28 cellular contexts compared by ENCODE assay signal in genomic region chr2:66317268-66317899, GRCh38.
"Had no signal": no experiment of that assay in that cellular context is flagged by ENCODE, and none has a peak within 500 bp of the region (broad histone marks: within the 10 kb centered on the region; RNA-seq: fewer than 3 reads in every experiment).

No MANE protein-coding gene starts in this region.

- H3K27me3 Mint-ChIP-seq: activated CD4-positive, alpha-beta memory T cell treated with anti-CD3 and anti-CD28 coated beads for 36 hours; activated CD4-positive, alpha-beta T cell treated with anti-CD3 and anti-CD28 coated beads, Interleukin-2, amount 10 ng/mL, durations not matched to agents 24 days and 14 days; activated naive CD8-positive, alpha-beta T cell treated with anti-CD3 and anti-CD28 coated beads for 36 hours; stimulated activated naive B cell treated with anti-CD40 and anti-IgM and Interleukin-4, amounts not matched to agents 10 μg/mL and 1 μg/mL and 100 μg/mL, for 72 hours had no signal

- H3K4me3 ChIP-seq: adrenal gland, body of pancreas, gastrocnemius medialis, hepatocyte, suprapubic skin, tibial artery had no signal

- ATAC-seq: body of pancreas; gastrocnemius medialis; naive thymus-derived CD4-positive, alpha-beta T cell; stimulated activated naive B cell treated with anti-CD40 and anti-IgM and Interleukin-4, amounts not matched to agents 10 μg/mL and 1 μg/mL and 100 μg/mL, for 72 hours had no signal

- H3K4me2 ChIP-seq: hepatocyte had no signal

- H3K4me1 ChIP-seq: adrenal gland, body of pancreas, gastrocnemius medialis, suprapubic skin, tibial artery had no signal

- H3K27ac Mint-ChIP-seq: activated CD4-positive, alpha-beta memory T cell treated with anti-CD3 and anti-CD28 coated beads for 36 hours; activated CD4-positive, alpha-beta T cell treated with anti-CD3 and anti-CD28 coated beads, Interleukin-2, amount 10 ng/mL, durations not matched to agents 24 days and 14 days; activated naive CD4-positive, alpha-beta T cell treated with anti-CD3 and anti-CD28 coated beads for 36 hours; activated naive CD8-positive, alpha-beta T cell treated with anti-CD3 and anti-CD28 coated beads for 36 hours; activated T-helper 1 cell treated with anti-CD3 and anti-CD28 coated beads, Interleukin-12 subunit alpha, Interleukin-12 subunit beta, Interleukin-2, Interleukin-4 antibody, amounts not matched to agents 30 ng/mL and 10 ng/mL and 1 ng/mL, durations not matched to agents 14 hours and 24 hours and 36 hours; naive thymus-derived CD4-positive, alpha-beta T cell; stimulated activated naive B cell treated with anti-CD40 and anti-IgM and Interleukin-4, amounts not matched to agents 10 μg/mL and 1 μg/mL and 100 μg/mL, for 72 hours had no signal

- H3K4me3 Mint-ChIP-seq: activated CD4-positive, alpha-beta memory T cell treated with anti-CD3 and anti-CD28 coated beads for 36 hours; activated CD4-positive, alpha-beta T cell treated with anti-CD3 and anti-CD28 coated beads, Interleukin-2, amount 10 ng/mL, durations not matched to agents 24 days and 14 days; activated naive CD4-positive, alpha-beta T cell treated with anti-CD3 and anti-CD28 coated beads for 36 hours; activated naive CD8-positive, alpha-beta T cell treated with anti-CD3 and anti-CD28 coated beads for 36 hours; activated T-helper 1 cell treated with anti-CD3 and anti-CD28 coated beads, Interleukin-12 subunit alpha, Interleukin-12 subunit beta, Interleukin-2, Interleukin-4 antibody, amounts not matched to agents 30 ng/mL and 10 ng/mL and 1 ng/mL, durations not matched to agents 14 hours and 24 hours and 36 hours; naive thymus-derived CD4-positive, alpha-beta T cell; stimulated activated naive B cell treated with anti-CD40 and anti-IgM and Interleukin-4, amounts not matched to agents 10 μg/mL and 1 μg/mL and 100 μg/mL, for 72 hours had no signal

- H3K27me3 ChIP-seq: adrenal gland, body of pancreas, hepatocyte, neutrophil, suprapubic skin, tibial artery had no signal

- H3K27ac ChIP-seq: adrenal gland, body of pancreas, gastrocnemius medialis, hepatocyte, neutrophil, suprapubic skin, tibial artery, WERI-Rb-1 had no signal

- H3K36me3 ChIP-seq: adrenal gland, gastrocnemius medialis, neutrophil, suprapubic skin, tibial artery, WERI-Rb-1 had no signal

- H3K36me3 Mint-ChIP-seq: activated CD4-positive, alpha-beta memory T cell treated with anti-CD3 and anti-CD28 coated beads for 36 hours; activated naive CD8-positive, alpha-beta T cell treated with anti-CD3 and anti-CD28 coated beads for 36 hours; naive thymus-derived CD4-positive, alpha-beta T cell; stimulated activated naive B cell treated with anti-CD40 and anti-IgM and Interleukin-4, amounts not matched to agents 10 μg/mL and 1 μg/mL and 100 μg/mL, for 72 hours had no signal

- H3K9me3 Mint-ChIP-seq: activated T-helper 1 cell treated with anti-CD3 and anti-CD28 coated beads, Interleukin-12 subunit alpha, Interleukin-12 subunit beta, Interleukin-2, Interleukin-4 antibody, amounts not matched to agents 30 ng/mL and 10 ng/mL and 1 ng/mL, durations not matched to agents 14 hours and 24 hours and 36 hours had no signal

- H3K4me1 Mint-ChIP-seq: activated CD4-positive, alpha-beta T cell treated with anti-CD3 and anti-CD28 coated beads, Interleukin-2, amount 10 ng/mL, durations not matched to agents 24 days and 14 days; activated naive CD8-positive, alpha-beta T cell treated with anti-CD3 and anti-CD28 coated beads for 36 hours; naive thymus-derived CD4-positive, alpha-beta T cell; stimulated activated naive B cell treated with anti-CD40 and anti-IgM and Interleukin-4, amounts not matched to agents 10 μg/mL and 1 μg/mL and 100 μg/mL, for 72 hours had no signal

- DNase-seq: activated CD4-positive, alpha-beta memory T cell treated with anti-CD3 and anti-CD28 coated beads for 36 hours; activated CD4-positive, alpha-beta T cell treated with anti-CD3 and anti-CD28 coated beads, Interleukin-2, amount 10 ng/mL, durations not matched to agents 24 days and 14 days; activated CD4-positive, CD25-positive, alpha-beta regulatory T cell treated with anti-CD3 and anti-CD28 coated beads, Interleukin-2, amount 50 U/mL, for 72 hours; activated CD8-positive, alpha-beta memory T cell treated with anti-CD3 and anti-CD28 coated beads, Interleukin-2, amount 50 U/mL, for 4 hours; activated effector memory CD4-positive, alpha-beta T cell treated with anti-CD3 and anti-CD28 coated beads, Interleukin-2, amount 50 U/mL, for 16 hours; activated naive CD4-positive, alpha-beta T cell treated with anti-CD3 and anti-CD28 coated beads for 36 hours; activated naive CD8-positive, alpha-beta T cell treated with anti-CD3 and anti-CD28 coated beads for 36 hours; activated T-cell treated with anti-CD3 and anti-CD28 coated beads, Interleukin-2, amount 50 U/mL, for 1 hour; adrenal gland; aorta; body of pancreas; dermis blood vessel endothelial cell; effector CD4-positive, alpha-beta T cell; gastrocnemius medialis; islet precursor cell; mammary epithelial cell; midbrain; naive thymus-derived CD4-positive, alpha-beta T cell; stimulated activated CD4-positive, alpha-beta T cell treated with anti-CD3 and anti-CD28 coated beads, Interleukin-15, amount 100 ng/mL, for 24 hours; stimulated activated CD4-positive, alpha-beta T cell treated with anti-CD3 and anti-CD28 coated beads, Interleukin-2, amount 100 ng/mL, for 24 hours; stimulated activated naive B cell treated with anti-CD40 and anti-IgM and Interleukin-4, amounts not matched to agents 10 μg/mL and 1 μg/mL and 100 μg/mL, for 72 hours; T-helper 9 cell; tibial artery; WERI-Rb-1 had no signal

- H3K9me3 ChIP-seq: body of pancreas, gastrocnemius medialis, neutrophil, suprapubic skin had no signal

- H2AFZ ChIP-seq: hepatocyte had no signal

- H3K79me2 ChIP-seq: hepatocyte had no signal
